1 cellular context compared by ENCODE assay signal in the genomic region with DNA sequence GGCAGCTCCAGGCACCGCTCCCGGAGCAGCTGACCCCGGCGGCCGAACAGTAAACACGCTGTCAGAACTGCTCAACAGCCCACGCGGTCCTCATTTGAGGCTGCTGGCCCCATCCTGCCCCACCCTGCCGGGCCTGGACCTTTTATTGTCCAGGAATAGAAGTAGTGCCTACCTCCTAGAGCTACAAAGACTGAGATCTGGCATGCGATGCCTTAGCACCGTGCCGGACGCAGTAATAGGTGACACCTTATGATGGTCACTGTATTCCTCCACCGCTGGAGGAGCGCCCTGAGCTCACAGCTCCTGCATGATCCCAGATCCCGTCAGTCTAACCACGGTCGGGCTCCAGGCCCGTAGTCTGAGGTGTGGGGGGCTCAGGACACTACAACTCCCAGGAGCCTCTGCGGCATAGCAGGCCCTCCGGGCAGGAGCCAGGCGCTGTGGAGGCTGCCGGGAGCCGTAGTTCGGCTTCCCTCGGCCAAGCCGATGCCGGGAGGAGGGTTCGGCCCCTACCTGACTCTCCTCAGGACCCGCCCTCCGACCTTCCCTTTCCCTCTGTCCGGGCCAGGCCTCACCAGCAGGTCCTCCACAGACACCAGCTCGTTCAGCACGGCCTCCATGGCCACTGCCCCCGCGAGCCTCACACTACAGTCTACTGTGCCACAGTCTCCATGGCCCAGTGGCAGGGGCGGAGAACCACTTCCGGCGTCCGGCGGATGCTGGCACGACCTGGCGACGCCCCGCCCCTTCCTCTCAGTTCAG.
TF ChIP-seq lines count a peak whose summit lies in the region.

A gene (minus strand): TSS at position 697 of the 762 bp plus-strand sequence. CDS start 77 bp downstream, at position 620.

TF ChIP-seq in HEK293, 187 proteins besides CTCF, POLR2A, EP300 and RAD21 (continued from another document):
- TF ChIP-seq, protein P1, sequence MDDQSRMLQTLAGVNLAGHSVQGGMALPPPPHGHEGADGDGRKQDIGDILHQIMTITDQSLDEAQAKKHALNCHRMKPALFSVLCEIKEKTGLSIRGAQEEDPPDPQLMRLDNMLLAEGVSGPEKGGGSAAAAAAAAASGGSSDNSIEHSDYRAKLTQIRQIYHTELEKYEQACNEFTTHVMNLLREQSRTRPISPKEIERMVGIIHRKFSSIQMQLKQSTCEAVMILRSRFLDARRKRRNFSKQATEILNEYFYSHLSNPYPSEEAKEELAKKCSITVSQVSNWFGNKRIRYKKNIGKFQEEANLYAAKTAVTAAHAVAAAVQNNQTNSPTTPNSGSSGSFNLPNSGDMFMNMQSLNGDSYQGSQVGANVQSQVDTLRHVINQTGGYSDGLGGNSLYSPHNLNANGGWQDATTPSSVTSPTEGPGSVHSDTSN (CRISPR knock-in tag; IDR thresholded peaks at IDR 0.05), result no peak; the same call in 1 of the 2 replicates
- TF ChIP-seq ZSCAN23 (tag by site-specific recombination; IDR thresholded peaks at IDR 0.05) (no peak), ZNF561 (tag by site-specific recombination; IDR thresholded peaks at IDR 0.05; ENCODE audit: borderline replicate concordance) (peak; percentile 16; the same call in 1 of the 2 replicates), ZNF24 (tag by site-specific recombination; IDR thresholded peaks at IDR 0.05) (no peak), YY1 (tag by site-specific recombination; IDR thresholded peaks at IDR 0.05) (peak; percentile 62; the same call in 1 of the 2 replicates)
- TF ChIP-seq, protein P2, sequence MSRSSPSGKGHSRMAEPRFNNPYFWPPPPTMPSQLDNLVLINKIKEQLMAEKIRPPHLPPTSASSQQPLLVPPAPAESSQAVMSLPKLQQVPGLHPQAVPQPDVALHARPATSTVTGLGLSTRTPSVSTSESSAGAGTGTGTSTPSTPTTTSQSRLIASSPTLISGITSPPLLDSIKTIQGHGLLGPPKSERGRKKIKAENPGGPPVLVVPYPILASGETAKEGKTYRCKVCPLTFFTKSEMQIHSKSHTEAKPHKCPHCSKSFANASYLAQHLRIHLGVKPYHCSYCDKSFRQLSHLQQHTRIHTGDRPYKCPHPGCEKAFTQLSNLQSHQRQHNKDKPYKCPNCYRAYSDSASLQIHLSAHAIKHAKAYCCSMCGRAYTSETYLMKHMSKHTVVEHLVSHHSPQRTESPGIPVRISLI (tag by site-specific recombination; IDR thresholded peaks at IDR 0.05), result no peak
